Comparison of ENCODE assay signal across 24 cellular contexts in genomic region chr3:122325769-122326168, GRCh38. TPM values are rescaled to one million over a fixed set of nuclear protein-coding genes. Genes with fewer than 3 reads are reported as not detected.
DNase-seq lines count a peak whose midpoint lies in the region; ATAC-seq, FAIRE-seq and TF ChIP-seq lines count a peak whose summit lies in the region.
"Had no signal": no experiment of that assay in that cellular context is flagged by ENCODE, and none has a peak within 500 bp of the region (broad histone marks: within the 10 kb centered on the region; RNA-seq: fewer than 3 reads in every experiment).

No MANE protein-coding gene starts in this region.

- no peaks in the 10 kb centered on the region for H3K27me3 Mint-ChIP-seq in stimulated activated memory B cell treated with anti-CD40 and anti-IgM and Interleukin-4, amounts not matched to agents 10 μg/mL and 1 μg/mL and 100 μg/mL, for 72 hours

- H3K36me3 ChIP-seq in bronchial epithelial cell (ENCODE audit: control insufficient read depth, insufficient read depth, low read length) (peaks cover 8% of the 10 kb centered on the region), sigmoid colon (no peaks in the 10 kb centered on the region)
- H3K36me3 ChIP-seq: left ventricle myocardium inferior, SJCRH30, tibial nerve had no signal

- no peak for FAIRE-seq in bronchial epithelial cell (lab: Jason Lieb, UNC)
- FAIRE-seq: colon had no signal

- H3K36me3 Mint-ChIP-seq in stimulated activated memory B cell treated with anti-CD40 and anti-IgM and Interleukin-4, amounts not matched to agents 10 μg/mL and 1 μg/mL and 100 μg/mL, for 72 hours: no peaks in the 10 kb centered on the region
- H3K36me3 Mint-ChIP-seq: brain had no signal

- WGBS in sigmoid colon, 2 donors: 89 to 95% methylated on average over 3 of the region's 3 CpGs

- TF ChIP-seq CTCF in NB4 (IDR thresholded peaks at IDR 0.05; ENCODE audit: low read depth, low read length) (no peak), bronchial epithelial cell (IDR thresholded peaks at IDR 0.05; ENCODE audit: insufficient read depth, low read length, severe bottlenecking) (no peak), sigmoid colon (IDR thresholded peaks at IDR 0.05) (no peak)

- H3K4me3 Mint-ChIP-seq in stimulated activated memory B cell treated with anti-CD40 and anti-IgM and Interleukin-4, amounts not matched to agents 10 μg/mL and 1 μg/mL and 100 μg/mL, for 72 hours: no peak overlapping the region
- H3K4me3 Mint-ChIP-seq: brain; endodermal cell; neural crest cell; stimulated activated naive CD8-positive, alpha-beta T cell treated with anti-CD3 and anti-CD28 coated beads, Interleukin-15, Interleukin-2, amounts not matched to agents 100 ng/mL and 50 ng/mL, for 24 hours had no signal

- no peaks in the 10 kb centered on the region for H3K4me1 ChIP-seq in sigmoid colon
- H3K4me1 ChIP-seq: left ventricle myocardium inferior, SJCRH30, tibial nerve had no signal

- H3K27me3 ChIP-seq in bronchial epithelial cell (ENCODE audit: control insufficient read depth, insufficient read depth, low read length) (no peaks in the 10 kb centered on the region), sigmoid colon (no peaks in the 10 kb centered on the region)
- H3K27me3 ChIP-seq: SJCRH30, tibial nerve had no signal

- H3K27ac ChIP-seq in sigmoid colon: no peak overlapping the region
- H3K27ac ChIP-seq: left ventricle myocardium inferior, SJCRH30, tibial nerve had no signal

- peak; percentile 50 for ATAC-seq in stimulated activated memory B cell treated with anti-CD40 and anti-IgM and Interleukin-4, amounts not matched to agents 10 μg/mL and 1 μg/mL and 100 μg/mL, for 72 hours
- ATAC-seq: mucosa of descending colon had no signal

- H3K4me1 Mint-ChIP-seq in stimulated activated memory B cell treated with anti-CD40 and anti-IgM and Interleukin-4, amounts not matched to agents 10 μg/mL and 1 μg/mL and 100 μg/mL, for 72 hours: peaks cover 28% of the 10 kb centered on the region
- H3K4me1 Mint-ChIP-seq: brain, endodermal cell, neural crest cell had no signal

- no peak for TF ChIP-seq EP300 in sigmoid colon (IDR thresholded peaks at IDR 0.05)

- peak overlapping the region; percentile 10 for H3K27ac Mint-ChIP-seq in stimulated activated memory B cell treated with anti-CD40 and anti-IgM and Interleukin-4, amounts not matched to agents 10 μg/mL and 1 μg/mL and 100 μg/mL, for 72 hours
- H3K27ac Mint-ChIP-seq: brain; endodermal cell; progenitor cell of endocrine pancreas; stimulated activated naive CD8-positive, alpha-beta T cell treated with anti-CD3 and anti-CD28 coated beads, Interleukin-15, Interleukin-2, amounts not matched to agents 100 ng/mL and 50 ng/mL, for 24 hours had no signal

- no peaks in the 10 kb centered on the region for H3K9me3 Mint-ChIP-seq in stimulated activated memory B cell treated with anti-CD40 and anti-IgM and Interleukin-4, amounts not matched to agents 10 μg/mL and 1 μg/mL and 100 μg/mL, for 72 hours
- H3K9me3 Mint-ChIP-seq: stimulated activated naive CD8-positive, alpha-beta T cell treated with anti-CD3 and anti-CD28 coated beads, Interleukin-15, Interleukin-2, amounts not matched to agents 100 ng/mL and 50 ng/mL, for 24 hours had no signal

- no peaks in the 10 kb centered on the region for H3K9me3 ChIP-seq in sigmoid colon
- H3K9me3 ChIP-seq: left ventricle myocardium inferior, mucosa of descending colon, SJCRH30 had no signal

- DNase-seq in NB4 (ENCODE audit: low read depth) (no peak), bronchial epithelial cell (ENCODE audit: low read depth) (no peak), DMS114 treated with DMSO at 0.1 percent for 48 hours (lab: John Stamatoyannopoulos, UW; ENCODE audit: unreplicated experiment) (no peak), sigmoid colon (no peak)
- DNase-seq: activated CD8-positive, alpha-beta memory T cell treated with anti-CD3 and anti-CD28 coated beads, Interleukin-2, amount 50 U/mL, for 4 hours; DMS79; endodermal cell; head of caudate nucleus; left ventricle myocardium inferior; MM.1S; mucosa of descending colon; NCI-H187 treated with DMSO at 0.1 percent for 48 hours; NCI-H345; NCI-H82; SJCRH30; stimulated activated CD4-positive, alpha-beta T cell treated with anti-CD3 and anti-CD28 coated beads, Interleukin-2, amount 100 ng/mL, for 24 hours had no signal

- intact Hi-C loops in sigmoid colon (cut with DNase I): no loop called here

- no peak for TF ChIP-seq POLR2A in NB4 (IDR thresholded peaks at IDR 0.05; ENCODE audit: extremely low read depth, insufficient read length)
- no peak for TF ChIP-seq POLR2A in sigmoid colon (IDR thresholded peaks at IDR 0.05)

- H3K4me3 ChIP-seq in NB4 (ENCODE audit: low read depth, low read length) (peak overlapping the region; percentile 69), bronchial epithelial cell (ENCODE audit: low read depth, low read length) (peak overlapping the region; percentile 47), sigmoid colon (no peak overlapping the region)
- H3K4me3 ChIP-seq: mucosa of descending colon, SJCRH30 had no signal

RNA-seq across cellular contexts. Expression of gene CSTA, which starts 0.7 kb away (rescaled TPM):
- 107 and 652 TPM in 2 replicates for total RNA-seq in bronchial epithelial cell
- 1 to 10 TPM in 2 of 4 donors, not detected in 2; 1.9 to 3.6 TPM for total RNA-seq in sigmoid colon
- polyA plus RNA-seq in sigmoid colon: 10 to 100 TPM in 2 of 3 donors, 1 to 10 TPM in 1; 9.9 to 20.4 (median 11.0) TPM
- total RNA-seq: endodermal cell; neural crest cell; progenitor cell of endocrine pancreas; SJCRH30; T-helper 1 cell treated with Interleukin-12 subunit alpha and Interleukin-12 subunit beta and Interleukin-4 antibody, amounts not matched to agents 30 ng/mL and 1 ng/mL, for 36 hours had no signal

RNA-seq across cellular contexts. Expression of gene MIX23, which starts 57.3 kb away (rescaled TPM):
- total RNA-seq in bronchial epithelial cell (24.0 and 25.3 TPM in 2 replicates), sigmoid colon (10 to 100 TPM in 3 of 4 donors, 1 to 10 TPM in 1; 8.2 to 24.8 (median 17.2) TPM)
- polyA plus RNA-seq in sigmoid colon: 10 to 100 TPM; 43.2 to 49.2 (median 44.5) TPM

RNA-seq across cellular contexts. Expression of gene FAM162A, which starts 58.2 kb away (rescaled TPM):
- 14.7 and 37.0 TPM in 2 replicates for total RNA-seq in bronchial epithelial cell
- total RNA-seq in sigmoid colon: 10 to 100 TPM; 37.1 to 56.6 (median 45.6) TPM
- polyA plus RNA-seq in sigmoid colon: 100 to 1,000 TPM; 200 to 298 (median 277) TPM

Comparison
In these comparisons a context has a peak if more than half of its experiments do, and no peak if none do; other contexts are left out.
1. H3K4me3 ChIP-seq: peak in NB4 (single experiment) and bronchial epithelial cell (single experiment); none in sigmoid colon (0 of 4).
2. RNA of gene CSTA, which starts 0.7 kb away (total RNA-seq): 107 to 652 TPM in bronchial epithelial cell; 1.9 to 3.6 TPM in sigmoid colon; every median in the first group is over 10 times any median in the second.